29 cellular contexts compared by ENCODE assay signal in genomic region chr5:180595381-180596114, GRCh38. TPM values are rescaled to one million over a fixed set of nuclear protein-coding genes. Genes with fewer than 3 reads are reported as not detected.
DNase-seq lines count a peak whose midpoint lies in the region; ATAC-seq and TF ChIP-seq lines count a peak whose summit lies in the region.
"Had no signal": no experiment of that assay in that cellular context is flagged by ENCODE, and none has a peak within 500 bp of the region (broad histone marks: within the 10 kb centered on the region; RNA-seq: fewer than 3 reads in every experiment).

No MANE protein-coding gene starts in this region.

- H3K27me3 ChIP-seq in breast epithelium (peaks cover 0 to 11% of the 10 kb centered on the region in 2 donors), PC-3 (ENCODE audit: low read length) (peaks cover 6% of the 10 kb centered on the region), lung (ENCODE audit: control insufficient read depth, insufficient read depth) (peaks cover 9% of the 10 kb centered on the region)

- DNase-seq in breast epithelium (ENCODE audit: low spot score in 2 of 2) (peak in 1 of 2 donors; percentile 72), MCF 10A (ENCODE audit: unreplicated experiment) (no peak), PC-3 (no peak), lung (ENCODE audit: low spot score) (peak; percentile 34), cerebellar nuclear complex (lab: John Stamatoyannopoulos, UW) (no peak), DMS153 treated with DMSO at 0.1 percent for 48 hours (lab: John Stamatoyannopoulos, UW; ENCODE audit: unreplicated experiment) (no peak), NOMO-1 treated with DMSO at 0.1 percent for 48 hours (lab: John Stamatoyannopoulos, UW; ENCODE audit: unreplicated experiment) (no peak)
- DNase-seq in activated CD4-positive, alpha-beta T cell treated with anti-CD3 and anti-CD28 coated beads for 1 hour = no peak
- DNase-seq: activated CD4-positive, CD25-positive, alpha-beta regulatory T cell; activated CD8-positive, alpha-beta T cell treated with anti-CD3 and anti-CD28 coated beads, Interleukin-2, amount 10 ng/mL, durations not matched to agents 7 days and 5 days; activated T-cell treated with anti-CD3 and anti-CD28 coated beads, Interleukin-2, amount 50 U/mL, for 48 hours; CD4-positive, CD25-positive, alpha-beta regulatory T cell; DMS 273 treated with DMSO at 0.1 percent for 48 hours; effector CD4-positive, alpha-beta T cell; foreskin melanocyte; NCI-H1436 treated with DMSO at 0.1 percent for 48 hours; NCI-H524; stimulated activated CD4-positive, alpha-beta T cell treated with anti-CD3 and anti-CD28 coated beads, Interleukin-4, amount 100 ng/mL, for 24 hours; stimulated activated naive CD8-positive, alpha-beta T cell treated with anti-CD3 and anti-CD28 coated beads, Interleukin-15, Interleukin-2, amounts not matched to agents 100 U/mL and 50 U/mL, for 24 hours had no signal

- H3F3A ChIP-seq in PC-3 (ENCODE audit: low read length, unreplicated experiment) = no peaks in the 10 kb centered on the region

- H3K4me2 ChIP-seq in PC-3 (ENCODE audit: low read length) = no peak overlapping the region

- H3K9ac ChIP-seq in PC-3 (ENCODE audit: low read length) = no peak overlapping the region

- H3K4me1 ChIP-seq in breast epithelium = peaks cover 0 to 7% of the 10 kb centered on the region in 2 donors
- H3K4me1 ChIP-seq in PC-3 (ENCODE audit: insufficient read depth, low read length) = no peaks in the 10 kb centered on the region
- H3K4me1 ChIP-seq in lung (ENCODE audit: control insufficient read depth in 2 of 2, insufficient read depth in 2 of 2, low read length in 2 of 2) = peaks cover 0 to 13% of the 10 kb centered on the region in 2 donors

- H3K4me3 Mint-ChIP-seq in MCF 10A (ENCODE audit: unreplicated experiment) = no peak overlapping the region
- H3K4me3 Mint-ChIP-seq: activated CD8-positive, alpha-beta T cell treated with anti-CD3 and anti-CD28 coated beads, Interleukin-2, amount 10 ng/mL, durations not matched to agents 7 days and 5 days; CD4-positive, CD25-positive, alpha-beta regulatory T cell had no signal

- H3K9me3 Mint-ChIP-seq in MCF 10A (ENCODE audit: unreplicated experiment) = no peaks in the 10 kb centered on the region
- H3K9me3 Mint-ChIP-seq: activated naive CD4-positive, alpha-beta T cell treated with anti-CD3 and anti-CD28 coated beads, Interleukin-2, amount 50 U/mL, for 72 hours had no signal

- H3K9me3 ChIP-seq in breast epithelium (no peaks in the 10 kb centered on the region), PC-3 (ENCODE audit: low read length) (no peaks in the 10 kb centered on the region), lung (ENCODE audit: control insufficient read depth in 2 of 2, insufficient read depth in 1 of 2, low read length in 1 of 2) (peaks cover 0 to 3% of the 10 kb centered on the region in 2 donors)
- H3K9me3 ChIP-seq: neutrophil, tibial nerve had no signal

- no peak overlapping the region for H3K27ac Mint-ChIP-seq in MCF 10A (ENCODE audit: low read depth, unreplicated experiment)
- H3K27ac Mint-ChIP-seq: activated CD8-positive, alpha-beta T cell treated with anti-CD3 and anti-CD28 coated beads, Interleukin-2, amount 10 ng/mL, durations not matched to agents 7 days and 5 days; activated naive CD4-positive, alpha-beta T cell treated with anti-CD3 and anti-CD28 coated beads, Interleukin-2, amount 50 U/mL, for 72 hours had no signal

- H4K20me1 ChIP-seq in PC-3 (ENCODE audit: low read length) = no peaks in the 10 kb centered on the region

- POLR2A ChIA-PET in MCF 10A (lab: Yijun Ruan, JAX) (no interaction called here), PC-3 (lab: Charles Lee; ENCODE audit: unreplicated experiment) (no interaction called here)

- H3K36me3 Mint-ChIP-seq in MCF 10A (ENCODE audit: insufficient read depth, unreplicated experiment) = no peaks in the 10 kb centered on the region
- H3K36me3 Mint-ChIP-seq: CD4-positive, CD25-positive, alpha-beta regulatory T cell had no signal

- H3K4me1 Mint-ChIP-seq in MCF 10A (ENCODE audit: insufficient read depth, unreplicated experiment) = no peaks in the 10 kb centered on the region

- peak; percentile 59 for ATAC-seq in PC-3
- ATAC-seq in lung (ENCODE audit: insufficient read depth, low FRiP score) = no peak
- ATAC-seq: activated CD8-positive, alpha-beta T cell treated with anti-CD3 and anti-CD28 coated beads, Interleukin-2, amount 10 ng/mL, durations not matched to agents 7 days and 5 days; activated naive CD4-positive, alpha-beta T cell treated with anti-CD3 and anti-CD28 coated beads, Interleukin-2, amount 50 U/mL, for 72 hours; esophagus mucosa; HCT116; stimulated activated naive CD8-positive, alpha-beta T cell treated with anti-CD3 and anti-CD28 coated beads, Interleukin-15, Interleukin-2, amounts not matched to agents 100 U/mL and 50 U/mL, for 24 hours had no signal

- H3K27me3 Mint-ChIP-seq in MCF 10A (ENCODE audit: insufficient read depth, unreplicated experiment) = peaks cover 31% of the 10 kb centered on the region

- WGBS in lung, 2 donors = 72 to 81% methylated on average over 25 of the region's 25 CpGs

- no peaks in the 10 kb centered on the region for H3K9me2 ChIP-seq in PC-3 (replicated peaks; ENCODE audit: low read length)

- intact Hi-C loops in breast epithelium (cut with DNase I; ENCODE audit: low total_unique reads) (no loop called here), MCF 10A (cut with micrococcal nuclease) (no loop called here), PC-3 (cut with micrococcal nuclease) (no loop called here)

- H3K4me3 ChIP-seq in breast epithelium (no peak overlapping the region), PC-3 (ENCODE audit: low read length) (no peak overlapping the region), lung (no peak overlapping the region)
- H3K4me3 ChIP-seq: tibial nerve had no signal

- no peaks in the 10 kb centered on the region for H3K79me2 ChIP-seq in PC-3 (ENCODE audit: low read length)

- TF ChIP-seq CTCF in breast epithelium (IDR thresholded peaks at IDR 0.05) = no peak
- no peak for TF ChIP-seq CTCF in MCF 10A (IDR thresholded peaks at IDR 0.05; ENCODE audit: unreplicated experiment)
- no peak for TF ChIP-seq CTCF in PC-3 (conservative IDR thresholded peaks at IDR 0.05; ENCODE audit: low read depth, low read length)
- no peak for TF ChIP-seq CTCF in lung (IDR thresholded peaks at IDR 0.05; ENCODE audit: control extremely low read depth, extremely low read depth)

- no TSS peak for BruUV-seq in MCF 10A (replicated peaks; lab: Mats Ljungman, UMichigan)
- BruUV-seq in PC-3 (replicated peaks; lab: Mats Ljungman, UMichigan) = no TSS peak

- no peak overlapping the region for H2AFZ ChIP-seq in PC-3 (ENCODE audit: low read length)

- CTCF ChIA-PET in MCF 10A (lab: Yijun Ruan, JAX) = interaction anchor here (1.5 kb wide), 1 partner anchor 10 kb away, joined by 9 read pairs; no protein-coding TSS in a partner anchor
- CTCF ChIA-PET in PC-3 (lab: Charles Lee) = no interaction called here

- TF ChIP-seq POLR2A in breast epithelium (IDR thresholded peaks at IDR 0.05) = no peak

- H3K27ac ChIP-seq in breast epithelium (peak overlapping the region; percentile 4 to 67), PC-3 (ENCODE audit: low read length) (no peak overlapping the region), lung (ENCODE audit: low read depth in 1 of 2, low read length in 1 of 2) (peak overlapping the region in 1 of 2 donors; percentile 7)
- H3K27ac ChIP-seq: neutrophil, RWPE1, tibial nerve had no signal

- H3K36me3 ChIP-seq in breast epithelium (no peaks in the 10 kb centered on the region), PC-3 (ENCODE audit: low read depth, low read length) (no peaks in the 10 kb centered on the region), lung (ENCODE audit: control insufficient read depth in 2 of 2, insufficient read depth in 2 of 2, low read length in 2 of 2) (no peaks in the 10 kb centered on the region)
- H3K36me3 ChIP-seq: neutrophil, tibial nerve had no signal

RNA-seq across cellular contexts. Expression of gene SCGB3A1, which starts 4.2 kb away (rescaled TPM):
- 10 to 100 TPM in 1 of 3 donors, 1 to 10 TPM in 1, not detected in 1; 8.8 to 66.5 TPM for total RNA-seq in breast epithelium
- total RNA-seq in MCF 10A (2022) = not detected in 2 replicates
- total RNA-seq in PC-3 (2014; rRNA removed) = not detected in 2 replicates
- 1,000 to 10,000 TPM in 1 of 2 donors, 100 to 1,000 TPM in 1; 119 to 1,453 TPM for total RNA-seq in lung
- 1,000 to 10,000 TPM in 1 of 2 donors, 100 to 1,000 TPM in 1; 595 to 3,799 TPM for polyA plus RNA-seq in lung
- total RNA-seq: activated CD8-positive, alpha-beta T cell treated with anti-CD3 and anti-CD28 coated beads, Interleukin-2, amount 10 ng/mL, durations not matched to agents 7 days and 5 days; activated naive CD4-positive, alpha-beta T cell treated with anti-CD3 and anti-CD28 coated beads, Interleukin-2, amount 50 U/mL, for 72 hours; astrocyte; CD4-positive, CD25-positive, alpha-beta regulatory T cell; renal cortical epithelial cell; tibial nerve had no signal
- polyA plus RNA-seq: AG04450, keratinocyte had no signal

RNA-seq across cellular contexts. Expression of gene FLT4, which starts 53.9 kb away (rescaled TPM):
- 10 to 100 TPM in 1 of 3 donors, 1 to 10 TPM in 2; 4.3 to 35.7 (median 7.9) TPM for total RNA-seq in breast epithelium
- total RNA-seq in MCF 10A (2022) = not detected in 2 replicates
- not detected in 2 replicates for total RNA-seq in PC-3 (2014; rRNA removed)
- total RNA-seq in lung = 10 to 100 TPM; 34.3 to 42.1 TPM
- 10 to 100 TPM; 12.6 to 16.2 TPM for polyA plus RNA-seq in lung
- polyA plus RNA-seq: AG04450, keratinocyte had no signal
